ENCODE assay signal across 9 cellular contexts in genomic region chr9:133141833-133142594, GRCh38. TPM values are rescaled to one million over a fixed set of nuclear protein-coding genes. Genes with fewer than 3 reads are reported as not detected.
DNase-seq lines count a peak whose midpoint lies in the region; ATAC-seq and TF ChIP-seq lines count a peak whose summit lies in the region.
"Had no signal": no experiment of that assay in that cellular context is flagged by ENCODE, and none has a peak within 500 bp of the region (broad histone marks: within the 10 kb centered on the region; RNA-seq: fewer than 3 reads in every experiment).

No MANE protein-coding gene starts in this region.

- H3K27ac Mint-ChIP-seq in activated naive CD4-positive, alpha-beta T cell treated with anti-CD3 and anti-CD28 coated beads for 36 hours: peak overlapping the region; percentile 71

- no peaks in the 10 kb centered on the region for H3K36me3 ChIP-seq in BE2C
- no peaks in the 10 kb centered on the region for H3K36me3 ChIP-seq in muscle layer of duodenum (ENCODE audit: control insufficient read depth in 1 of 2, insufficient read depth in 2 of 2, low read length in 2 of 2)

- H3K4me1 ChIP-seq in BE2C: peaks cover 41% of the 10 kb centered on the region
- peaks cover 11 to 33% of the 10 kb centered on the region in 2 donors for H3K4me1 ChIP-seq in muscle layer of duodenum (ENCODE audit: control insufficient read depth in 1 of 2, insufficient read depth in 2 of 2, low read length in 2 of 2)

- peaks cover 59% of the 10 kb centered on the region for H3K4me1 Mint-ChIP-seq in activated naive CD4-positive, alpha-beta T cell treated with anti-CD3 and anti-CD28 coated beads for 36 hours (ENCODE audit: low read depth)

- H3K27ac ChIP-seq in muscle layer of duodenum (ENCODE audit: low read length): peak overlapping the region; percentile 16

- H3K27me3 ChIP-seq in BE2C: no peaks in the 10 kb centered on the region
- H3K27me3 ChIP-seq in muscle layer of duodenum (ENCODE audit: low read depth, low read length): no peaks in the 10 kb centered on the region

- no peaks in the 10 kb centered on the region for H3K27me3 Mint-ChIP-seq in activated naive CD4-positive, alpha-beta T cell treated with anti-CD3 and anti-CD28 coated beads for 36 hours (ENCODE audit: low read depth)

- intact Hi-C loops in activated naive CD4-positive, alpha-beta T cell treated with anti-CD3 and anti-CD28 coated beads for 36 hours (cut with micrococcal nuclease): loop anchor here (10.0 kb wide), 1 partner anchor 923 kb away; the partner anchor contains the start of gene BRD3

- H3K9me3 Mint-ChIP-seq in activated naive CD4-positive, alpha-beta T cell treated with anti-CD3 and anti-CD28 coated beads for 36 hours: no peaks in the 10 kb centered on the region

- CTCF ChIA-PET in activated naive CD4-positive, alpha-beta T cell treated with anti-CD3 and anti-CD28 coated beads for 36 hours (lab: Charles Lee): interaction anchor here (2.5 to 2.7 kb wide), 2 partner anchors 8 to 119 kb away, joined by 10 to 31 read pairs; no protein-coding TSS in a partner anchor

- H3K4me3 Mint-ChIP-seq in activated naive CD4-positive, alpha-beta T cell treated with anti-CD3 and anti-CD28 coated beads for 36 hours: no peak overlapping the region

- no peak overlapping the region for H3K4me3 ChIP-seq in BE2C (ENCODE audit: low read depth, low read length)
- no peak overlapping the region for H3K4me3 ChIP-seq in muscle layer of duodenum (ENCODE audit: low read depth in 1 of 2, low read length in 2 of 2)

- no peaks in the 10 kb centered on the region for H3K36me3 Mint-ChIP-seq in activated naive CD4-positive, alpha-beta T cell treated with anti-CD3 and anti-CD28 coated beads for 36 hours (ENCODE audit: low read depth)

- no peak for TF ChIP-seq CTCF in BE2C (IDR thresholded peaks at IDR 0.05; ENCODE audit: low read depth, low read length)

- H3K9me3 ChIP-seq in BE2C: no peaks in the 10 kb centered on the region
- H3K9me3 ChIP-seq in muscle layer of duodenum (ENCODE audit: control insufficient read depth in 1 of 2, low read length in 2 of 2): no peaks in the 10 kb centered on the region

- no peak for ATAC-seq in HG03460 (IDR thresholded peaks at IDR 0.05; ENCODE audit: unreplicated experiment)
- no peak for ATAC-seq in GM21526 (IDR thresholded peaks at IDR 0.05; ENCODE audit: low FRiP score, unreplicated experiment)

- DNase-seq in BE2C (peak; percentile 81), RPMI8226 (peak; percentile 37), EL (no peak), NCI-H524 treated with DMSO at 0.1 percent for 48 hours (lab: John Stamatoyannopoulos, UW) (no peak)
- DNase-seq in activated naive CD4-positive, alpha-beta T cell treated with anti-CD3 and anti-CD28 coated beads for 36 hours: peak; percentile 79

RNA-seq across cellular contexts. Expression of gene RALGDS, which starts 21.0 kb away (rescaled TPM):
- polyA plus RNA-seq in BE2C (2012; ENCODE audit: insufficient read depth, insufficient read length, low read depth): 327 TPM
- 10 to 100 TPM; 29.5 to 32.5 TPM for total RNA-seq in activated naive CD4-positive, alpha-beta T cell treated with anti-CD3 and anti-CD28 coated beads for 36 hours

RNA-seq across cellular contexts. Expression of gene GBGT1, which starts 21.7 kb away (rescaled TPM):
- 7.4 TPM for polyA plus RNA-seq in BE2C (2012; ENCODE audit: insufficient read depth, insufficient read length, low read depth)
- 1 to 10 TPM; 3.9 to 4.7 TPM for total RNA-seq in activated naive CD4-positive, alpha-beta T cell treated with anti-CD3 and anti-CD28 coated beads for 36 hours
- total RNA-seq: SK-MEL-5 had no signal

Comparison
In these comparisons a context has a peak if more than half of its experiments do, and no peak if none do; other contexts are left out.
1. DNase-seq: peak in BE2C (single experiment), RPMI8226 (single experiment) and activated naive CD4-positive, alpha-beta T cell treated with anti-CD3 and anti-CD28 coated beads for 36 hours (single experiment); none in EL (single experiment) and NCI-H524 treated with DMSO at 0.1 percent for 48 hours (single experiment).